ENCODE assay signal across 12 cellular contexts in genomic region chr13:21395953-21396352, GRCh38.
DNase-seq lines count a peak whose midpoint lies in the region; ATAC-seq and TF ChIP-seq lines count a peak whose summit lies in the region.
"Had no signal": no experiment of that assay in that cellular context is flagged by ENCODE, and none has a peak within 500 bp of the region (broad histone marks: within the 10 kb centered on the region; RNA-seq: fewer than 3 reads in every experiment).

No MANE protein-coding gene starts in this region.

- POLR2A ChIA-PET in activated B cell treated with CpG ODN at 0.5 μM for 24 hours (lab: Charles Lee), result no interaction called here

- no peak for DNase-seq in activated T-cell treated with anti-CD3 and anti-CD28 coated beads, Interleukin-2, amount 50 U/mL, for 24 hours
- DNase-seq in activated T-cell treated with anti-CD3 and anti-CD28 coated beads for 4 hours (no peak), activated B cell treated with CpG ODN at 0.5 μM for 24 hours (no peak), NCI-H2081 treated with DMSO at 0.1 percent for 48 hours (lab: John Stamatoyannopoulos, UW) (no peak), Right ventricle myocardium superior (no peak), DMS153 treated with DMSO at 0.1 percent for 48 hours (lab: John Stamatoyannopoulos, UW; ENCODE audit: unreplicated experiment) (no peak)
- DNase-seq in activated naive CD8-positive, alpha-beta T cell treated with anti-CD3 and anti-CD28 coated beads for 36 hours, result peak; percentile 29
- peak; percentile 37 for DNase-seq in stimulated activated CD8-positive, alpha-beta memory T cell treated with anti-CD3 and anti-CD28 coated beads, Interleukin-4, amount 100 ng/mL, for 48 hours
- DNase-seq: COR-L47, naive B cell, NCI-H774 had no signal

- H3K27ac Mint-ChIP-seq in activated T-cell treated with anti-CD3 and anti-CD28 coated beads, Interleukin-2, amount 50 U/mL, for 24 hours, result peak overlapping the region; percentile 47
- H3K27ac Mint-ChIP-seq in activated B cell treated with CpG ODN at 0.5 μM for 24 hours, result peak overlapping the region; percentile 3
- H3K27ac Mint-ChIP-seq in activated naive CD8-positive, alpha-beta T cell treated with anti-CD3 and anti-CD28 coated beads for 36 hours, result peak overlapping the region; percentile 30
- H3K27ac Mint-ChIP-seq: brain had no signal

- TF ChIP-seq CTCF in activated B cell treated with CpG ODN at 0.5 μM for 24 hours (IDR thresholded peaks at IDR 0.05), result no peak

- intact Hi-C loops in activated B cell treated with CpG ODN at 0.5 μM for 24 hours (cut with micrococcal nuclease) (no loop called here), Right ventricle myocardium superior (cut with DNase I) (no loop called here)

- H3K36me3 Mint-ChIP-seq in activated T-cell treated with anti-CD3 and anti-CD28 coated beads, Interleukin-2, amount 50 U/mL, for 24 hours (ENCODE audit: low read depth), result peaks cover 63% of the 10 kb centered on the region
- H3K36me3 Mint-ChIP-seq in activated B cell treated with CpG ODN at 0.5 μM for 24 hours (ENCODE audit: low read depth), result peaks cover 53% of the 10 kb centered on the region
- peaks cover 26% of the 10 kb centered on the region for H3K36me3 Mint-ChIP-seq in activated naive CD8-positive, alpha-beta T cell treated with anti-CD3 and anti-CD28 coated beads for 36 hours

- no peak overlapping the region for H3K4me3 Mint-ChIP-seq in activated T-cell treated with anti-CD3 and anti-CD28 coated beads, Interleukin-2, amount 50 U/mL, for 24 hours
- no peak overlapping the region for H3K4me3 Mint-ChIP-seq in activated B cell treated with CpG ODN at 0.5 μM for 24 hours
- H3K4me3 Mint-ChIP-seq in activated naive CD8-positive, alpha-beta T cell treated with anti-CD3 and anti-CD28 coated beads for 36 hours, result peak overlapping the region; percentile 5
- H3K4me3 Mint-ChIP-seq: brain, naive B cell had no signal

- no peaks in the 10 kb centered on the region for H3K9me3 Mint-ChIP-seq in activated T-cell treated with anti-CD3 and anti-CD28 coated beads, Interleukin-2, amount 50 U/mL, for 24 hours
- no peaks in the 10 kb centered on the region for H3K9me3 Mint-ChIP-seq in activated B cell treated with CpG ODN at 0.5 μM for 24 hours
- H3K9me3 Mint-ChIP-seq in activated naive CD8-positive, alpha-beta T cell treated with anti-CD3 and anti-CD28 coated beads for 36 hours, result no peaks in the 10 kb centered on the region
- H3K9me3 Mint-ChIP-seq: brain, naive B cell had no signal

- no peak for ATAC-seq in activated B cell treated with CpG ODN at 0.5 μM for 24 hours (ENCODE audit: low read depth)
- no peak for ATAC-seq in Right ventricle myocardium superior (ENCODE audit: poor library complexity)

- H3K27me3 Mint-ChIP-seq in activated T-cell treated with anti-CD3 and anti-CD28 coated beads, Interleukin-2, amount 50 U/mL, for 24 hours, result no peaks in the 10 kb centered on the region
- no peaks in the 10 kb centered on the region for H3K27me3 Mint-ChIP-seq in activated B cell treated with CpG ODN at 0.5 μM for 24 hours
- no peaks in the 10 kb centered on the region for H3K27me3 Mint-ChIP-seq in activated naive CD8-positive, alpha-beta T cell treated with anti-CD3 and anti-CD28 coated beads for 36 hours
- H3K27me3 Mint-ChIP-seq: brain, naive B cell had no signal

- CTCF ChIA-PET in activated B cell treated with CpG ODN at 0.5 μM for 24 hours (lab: Charles Lee), result no interaction called here

- peaks cover 39% of the 10 kb centered on the region for H3K4me1 Mint-ChIP-seq in activated T-cell treated with anti-CD3 and anti-CD28 coated beads, Interleukin-2, amount 50 U/mL, for 24 hours (ENCODE audit: low read depth)
- no peaks in the 10 kb centered on the region for H3K4me1 Mint-ChIP-seq in activated B cell treated with CpG ODN at 0.5 μM for 24 hours
- peaks cover 33% of the 10 kb centered on the region for H3K4me1 Mint-ChIP-seq in activated naive CD8-positive, alpha-beta T cell treated with anti-CD3 and anti-CD28 coated beads for 36 hours
- H3K4me1 Mint-ChIP-seq: brain had no signal

Comparison
In these comparisons a context has a peak if more than half of its experiments do, and no peak if none do; other contexts are left out.
1. DNase-seq: peak in activated naive CD8-positive, alpha-beta T cell treated with anti-CD3 and anti-CD28 coated beads for 36 hours (single experiment) and stimulated activated CD8-positive, alpha-beta memory T cell treated with anti-CD3 and anti-CD28 coated beads, Interleukin-4, amount 100 ng/mL, for 48 hours (single experiment); none in activated T-cell treated with anti-CD3 and anti-CD28 coated beads, Interleukin-2, amount 50 U/mL, for 24 hours (single experiment), activated T-cell treated with anti-CD3 and anti-CD28 coated beads for 4 hours (single experiment), activated B cell treated with CpG ODN at 0.5 μM for 24 hours (single experiment), NCI-H2081 treated with DMSO at 0.1 percent for 48 hours (single experiment), Right ventricle myocardium superior (single experiment) and DMS153 treated with DMSO at 0.1 percent for 48 hours (single experiment).
2. Peak in every context shown above with its lines, with median percentiles within 50 percentile points of each other: H3K27ac Mint-ChIP-seq.